In the genomic region with DNA sequence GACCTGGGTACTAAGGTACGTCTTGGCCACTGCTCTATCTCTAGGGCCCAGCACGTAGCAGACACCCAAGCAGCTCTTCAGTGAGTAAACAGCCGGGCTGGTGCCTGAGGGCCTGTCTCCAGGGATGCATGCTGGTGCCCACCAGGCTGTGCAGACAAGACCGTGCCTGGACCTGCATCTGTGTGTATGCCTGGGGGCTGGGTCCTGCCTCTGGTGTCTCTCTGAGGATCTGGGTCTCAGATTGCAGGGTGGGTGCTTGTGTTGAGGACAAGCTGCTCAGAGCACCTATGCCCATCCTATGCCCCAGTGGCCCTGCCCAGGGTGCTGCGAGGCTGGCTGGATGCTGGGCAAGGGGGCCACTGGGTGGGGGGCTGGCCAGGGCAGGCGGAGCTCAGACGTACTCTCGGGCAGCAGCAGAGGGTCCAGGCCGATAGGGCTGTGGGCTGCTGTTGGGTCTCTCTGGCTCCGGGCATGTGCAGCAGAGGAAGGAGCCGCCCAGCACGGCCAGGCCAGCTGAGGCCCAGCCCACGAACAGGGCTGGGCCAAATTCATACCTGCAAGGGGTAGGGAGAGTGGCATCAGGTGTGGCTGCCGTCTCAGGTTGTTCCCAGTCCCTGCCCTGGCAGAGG, we compare ENCODE assay signal across 1 cellular context.
TF ChIP-seq lines count a peak whose summit lies in the region.

No MANE protein-coding gene starts in this region.

TF ChIP-seq in HCT116, 20 proteins besides CTCF, POLR2A, EP300 and RAD21:
- no peak for TF ChIP-seq ELF1 (IDR thresholded peaks at IDR 0.05; ENCODE audit: borderline replicate concordance, low read depth)
- TF ChIP-seq JUND (IDR thresholded peaks at IDR 0.05) = no peak
- no peak for TF ChIP-seq YY1 (IDR thresholded peaks at IDR 0.05; ENCODE audit: extremely low read depth, insufficient replicate concordance, low read depth, low read length)
